ENCODE assay signal across 8 cellular contexts in the genomic region with DNA sequence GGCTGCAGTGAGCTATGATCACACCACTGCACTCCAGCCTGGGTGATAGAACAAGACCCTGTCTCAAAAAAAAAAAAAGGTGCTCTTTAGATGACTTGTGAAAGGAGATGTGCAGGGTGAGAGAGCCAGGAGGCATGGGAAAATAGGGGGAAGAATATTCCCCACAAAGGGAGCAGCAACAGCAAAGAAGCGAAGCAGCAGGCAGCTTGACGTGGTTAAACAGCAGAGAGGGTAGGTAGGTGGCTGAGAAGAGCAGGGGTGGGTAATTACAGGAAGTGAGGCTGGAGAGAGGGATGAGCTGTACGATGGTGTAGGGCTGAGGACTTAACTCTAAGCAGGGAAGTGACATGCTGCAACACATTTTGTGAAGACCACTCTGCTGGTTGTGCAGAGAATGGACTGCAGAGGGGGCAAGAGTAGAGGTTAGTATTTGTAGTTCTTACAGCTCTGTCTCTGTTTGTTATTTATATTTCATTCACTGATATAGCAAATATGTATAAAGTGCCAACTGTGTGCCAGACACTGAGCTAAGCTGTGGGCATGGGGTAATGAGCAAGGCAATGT. TPM values are rescaled to one million over a fixed set of nuclear protein-coding genes. Genes with fewer than 3 reads are reported as not detected.
DNase-seq lines count a peak whose midpoint lies in the region; ATAC-seq and TF ChIP-seq lines count a peak whose summit lies in the region.

No MANE protein-coding gene starts in this region.

- no peaks in the 10 kb centered on the region for H3K27me3 Mint-ChIP-seq in T-helper 1 cell treated with Interleukin-12 subunit alpha and Interleukin-12 subunit beta and Interleukin-4 antibody, amounts not matched to agents 30 μg/mL and 1 μg/mL, for 36 hours (ENCODE audit: low read depth)
- no peaks in the 10 kb centered on the region for H3K27me3 Mint-ChIP-seq in dendritic cell treated with granulocyte-macrophage colony-stimulating factor and Interleukin-4, amounts not matched to agents 40 ng/mL and 50 ng/mL, for 4 days
- H3K27me3 Mint-ChIP-seq in natural killer cell (ENCODE audit: low read depth in 2 of 2): no peaks in the 10 kb centered on the region

- H3K4me3 Mint-ChIP-seq in T-helper 1 cell treated with Interleukin-12 subunit alpha and Interleukin-12 subunit beta and Interleukin-4 antibody, amounts not matched to agents 30 μg/mL and 1 μg/mL, for 36 hours: peak overlapping the region; percentile 86
- peak overlapping the region; percentile 80 for H3K4me3 Mint-ChIP-seq in dendritic cell treated with granulocyte-macrophage colony-stimulating factor and Interleukin-4, amounts not matched to agents 40 ng/mL and 50 ng/mL, for 4 days
- H3K4me3 Mint-ChIP-seq in natural killer cell: peak overlapping the region; percentile 95

- intact Hi-C loops in dendritic cell treated with granulocyte-macrophage colony-stimulating factor and Interleukin-4, amounts not matched to agents 40 ng/mL and 50 ng/mL, for 4 days (cut with micrococcal nuclease): loop anchor here (2.0 kb wide), 1 partner anchor 25 kb away; no protein-coding TSS in a partner anchor
- intact Hi-C loops in natural killer cell (cut with micrococcal nuclease) (loop anchor here (1.0 to 2.0 kb wide), 4 partner anchors 43 to 739 kb away; a partner anchor contains a TSS), posterior cingulate gyrus (cut with DNase I) (loop anchor here (2.0 kb wide), 2 partner anchors 85 to 143 kb away; a partner anchor contains a TSS)

- H3K4me1 Mint-ChIP-seq in T-helper 1 cell treated with Interleukin-12 subunit alpha and Interleukin-12 subunit beta and Interleukin-4 antibody, amounts not matched to agents 30 μg/mL and 1 μg/mL, for 36 hours (ENCODE audit: low read depth): peaks cover 39% of the 10 kb centered on the region
- H3K4me1 Mint-ChIP-seq in dendritic cell treated with granulocyte-macrophage colony-stimulating factor and Interleukin-4, amounts not matched to agents 40 ng/mL and 50 ng/mL, for 4 days (ENCODE audit: low read depth): peaks cover 32% of the 10 kb centered on the region
- H3K4me1 Mint-ChIP-seq in natural killer cell: peaks cover 28 to 41% of the 10 kb centered on the region in 2 donors

- H3K27ac Mint-ChIP-seq in T-helper 1 cell treated with Interleukin-12 subunit alpha and Interleukin-12 subunit beta and Interleukin-4 antibody, amounts not matched to agents 30 μg/mL and 1 μg/mL, for 36 hours: peak overlapping the region; percentile 79
- H3K27ac Mint-ChIP-seq in dendritic cell treated with granulocyte-macrophage colony-stimulating factor and Interleukin-4, amounts not matched to agents 40 ng/mL and 50 ng/mL, for 4 days: peak overlapping the region; percentile 94
- peak overlapping the region; percentile 84 for H3K27ac Mint-ChIP-seq in natural killer cell

- peaks cover 24% of the 10 kb centered on the region for H3K36me3 Mint-ChIP-seq in T-helper 1 cell treated with Interleukin-12 subunit alpha and Interleukin-12 subunit beta and Interleukin-4 antibody, amounts not matched to agents 30 μg/mL and 1 μg/mL, for 36 hours (ENCODE audit: low read depth)
- H3K36me3 Mint-ChIP-seq in dendritic cell treated with granulocyte-macrophage colony-stimulating factor and Interleukin-4, amounts not matched to agents 40 ng/mL and 50 ng/mL, for 4 days (ENCODE audit: low read depth): peaks cover 43% of the 10 kb centered on the region
- H3K36me3 Mint-ChIP-seq in natural killer cell: peaks cover 6% of the 10 kb centered on the region

- no peaks in the 10 kb centered on the region for H3K9me3 Mint-ChIP-seq in T-helper 1 cell treated with Interleukin-12 subunit alpha and Interleukin-12 subunit beta and Interleukin-4 antibody, amounts not matched to agents 30 μg/mL and 1 μg/mL, for 36 hours
- no peaks in the 10 kb centered on the region for H3K9me3 Mint-ChIP-seq in dendritic cell treated with granulocyte-macrophage colony-stimulating factor and Interleukin-4, amounts not matched to agents 40 ng/mL and 50 ng/mL, for 4 days
- no peaks in the 10 kb centered on the region for H3K9me3 Mint-ChIP-seq in natural killer cell

- peak in 1 of 3 donors; percentile 27 for ATAC-seq in natural killer cell

- peak overlapping the region; percentile 89 for H3K4me3 ChIP-seq in Jurkat, Clone E6-1 (ENCODE audit: low read length)

- DNase-seq in AG08396 (ENCODE audit: low spot score) (peak; percentile 34), GM10266 (ENCODE audit: extremely low spot score) (peak; percentile 60), natural killer cell (no peak), posterior cingulate gyrus (no peak), NCI-H128 (lab: John Stamatoyannopoulos, UW; ENCODE audit: unreplicated experiment) (no peak)
- peak; percentile 66 for DNase-seq in Jurkat, Clone E6-1 (ENCODE audit: low read depth, low spot score)

- TF ChIP-seq CTCF in GM10266 (IDR thresholded peaks at IDR 0.05; ENCODE audit: control insufficient read depth, insufficient read depth, low read depth, missing control alignments) (peak; percentile 60), natural killer cell (IDR thresholded peaks at IDR 0.05) (no peak)

RNA-seq across cellular contexts. Expression of a gene that starts 1.6 kb away (rescaled TPM):
- 32.6 TPM for polyA plus RNA-seq in Jurkat, Clone E6-1 (2012; ENCODE audit: insufficient read depth, insufficient read length)
- total RNA-seq in natural killer cell: 10 to 100 TPM; 14.6 to 25.0 (median 21.4) TPM

RNA-seq across cellular contexts. Expression of a gene that starts 42.3 kb away (rescaled TPM):
- 15.0 TPM for polyA plus RNA-seq in Jurkat, Clone E6-1 (2012; ENCODE audit: insufficient read depth, insufficient read length)
- total RNA-seq in natural killer cell: 10 to 100 TPM; 34.3 to 41.6 (median 37.5) TPM

Comparison
In these comparisons a context has a peak if more than half of its experiments do, and no peak if none do; other contexts are left out.
1. DNase-seq: peak in AG08396 (single experiment), GM10266 (single experiment) and Jurkat, Clone E6-1 (single experiment); none in natural killer cell (single experiment), posterior cingulate gyrus (0 of 10) and NCI-H128 (single experiment).
2. Peak in every context shown above with its lines, with median percentiles within 50 percentile points of each other: H3K27ac Mint-ChIP-seq and H3K4me3 Mint-ChIP-seq.